Comparison of ENCODE assay signal across 32 cellular contexts in the genomic region with DNA sequence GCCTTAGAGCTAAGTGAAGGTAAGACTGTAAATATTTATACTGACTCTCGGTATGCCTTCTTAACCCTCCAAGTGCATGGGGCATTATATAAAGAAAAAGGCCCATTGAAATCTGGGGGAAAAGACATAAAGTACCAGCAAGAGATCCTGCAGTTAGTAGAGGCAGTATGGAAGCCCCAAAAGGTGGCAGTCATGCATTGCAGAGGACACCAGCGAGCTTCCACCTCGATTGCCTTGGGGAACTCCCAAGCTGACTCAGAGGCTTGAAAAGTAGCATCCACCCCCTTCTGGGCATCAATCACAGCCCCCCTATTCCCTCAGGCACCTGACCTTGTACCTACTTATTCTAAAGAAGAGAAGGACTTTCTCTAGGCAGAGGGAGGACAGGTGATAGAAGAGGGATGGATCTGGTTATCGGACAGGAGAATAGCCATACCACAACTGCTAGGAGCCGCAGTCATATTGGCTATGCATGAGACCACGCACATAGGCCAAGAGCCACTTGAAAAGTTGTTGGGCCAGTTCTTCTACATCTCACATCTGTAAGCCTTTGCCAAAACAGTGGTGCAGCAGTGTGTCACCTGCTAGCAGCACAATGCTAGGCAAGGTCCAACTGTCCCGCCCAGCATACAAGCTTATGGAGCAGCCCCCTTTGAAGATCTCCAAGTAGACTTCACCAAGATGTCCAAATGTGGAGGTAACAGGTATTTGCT. TPM values are rescaled to one million over a fixed set of nuclear protein-coding genes. Genes with fewer than 3 reads are reported as not detected.
DNase-seq lines count a peak whose midpoint lies in the region; FAIRE-seq and TF ChIP-seq lines count a peak whose summit lies in the region.
"Had no signal": no experiment of that assay in that cellular context is flagged by ENCODE, and none has a peak within 500 bp of the region (broad histone marks: within the 10 kb centered on the region; RNA-seq: fewer than 3 reads in every experiment).

No MANE protein-coding gene starts in this region.

- no peak overlapping the region for H3K4ac ChIP-seq in H1 (replicated peaks; ENCODE audit: insufficient read length, low read depth, low read length)

- CTCF ChIA-PET in H1 (lab: Charles Lee; ENCODE audit: partially characterized antibody), result interaction anchor here (0.7 to 13.5 kb wide), 7 partner anchors 9 to 246 kb away, joined by 3 to 79 read pairs (median 6); no protein-coding TSS in a partner anchor

- H4K91ac ChIP-seq in H1 (replicated peaks; ENCODE audit: insufficient read length, low read length), result no peak overlapping the region

- H2BK5ac ChIP-seq in H1 (ENCODE audit: low read depth, low read length), result no peak overlapping the region

- no peaks in the 10 kb centered on the region for H3K36me3 ChIP-seq in H1 (ENCODE audit: control insufficient read depth in 2 of 4, insufficient read depth in 4 of 4, low read length in 3 of 4)
- no peaks in the 10 kb centered on the region for H3K36me3 ChIP-seq in thyroid gland
- H3K36me3 ChIP-seq: lower lobe of right lung had no signal

- peak; percentile 48 for DNase-seq in NCI-H2196 (lab: John Stamatoyannopoulos, UW; ENCODE audit: unreplicated experiment)
- DNase-seq in NCI-H2196 treated with DMSO at 0.1 percent for 48 hours (lab: John Stamatoyannopoulos, UW; ENCODE audit: unreplicated experiment), result no peak
- DNase-seq in stimulated activated CD4-positive, alpha-beta T cell treated with anti-CD3 and anti-CD28 coated beads, Interleukin-15, amount 100 ng/mL, for 24 hours, result peak; percentile 36
- DNase-seq in stimulated activated CD4-positive, alpha-beta T cell treated with anti-CD3 and anti-CD28 coated beads, Interleukin-4, amount 100 ng/mL, for 1 hour, result no peak
- no peak for DNase-seq in H1 (ENCODE audit: low read depth in 1 of 2, low spot score in 2 of 2)
- DNase-seq in thyroid gland, result peak; percentile 53 to 63
- DNase-seq in NCI-H1417 treated with DMSO at 0.1 percent for 48 hours (lab: John Stamatoyannopoulos, UW), result no peak
- no peak for DNase-seq in mesenteric fat pad (ENCODE audit: low spot score)
- DNase-seq: activated CD8-positive, alpha-beta memory T cell treated with anti-CD3 and anti-CD28 coated beads, Interleukin-2, amount 50 U/mL, for 4 hours; body of pancreas; CD4-positive, alpha-beta memory T cell; glutamatergic neuron; GM23248; lower lobe of right lung; MM.1S; mucosa of descending colon; NCI-H2029 treated with DMSO at 0.1 percent for 48 hours; NCI-H446 treated with DMSO at 0.1 percent for 48 hours; retina; Right ventricle myocardium superior; small intestine; T-helper 2 cell; testis had no signal

- no peaks in the 10 kb centered on the region for H4K20me1 ChIP-seq in H1 (replicated peaks in 1 of 2; ENCODE audit: control insufficient read depth in 1 of 2, insufficient read depth in 2 of 2, low read length in 2 of 2)

- H3K27ac ChIP-seq in H1 (ENCODE audit: low read depth, low read length), result no peak overlapping the region
- no peak overlapping the region for H3K27ac ChIP-seq in thyroid gland
- H3K27ac ChIP-seq: body of pancreas, GM23248, KMS-11, lower lobe of right lung, testis had no signal

- no peak overlapping the region for H4K5ac ChIP-seq in H1 (ENCODE audit: insufficient read length, low read depth, low read length)

- H3K27me3 ChIP-seq in H1 (replicated peaks in 1 of 4; ENCODE audit: control insufficient read depth in 3 of 4, extremely low read depth in 1 of 4, insufficient read depth in 3 of 4, low read length in 3 of 4) (no peaks in the 10 kb centered on the region), thyroid gland (no peaks in the 10 kb centered on the region)
- H3K27me3 ChIP-seq: body of pancreas, testis had no signal

- no peak overlapping the region for H3K4me2 ChIP-seq in H1 (ENCODE audit: insufficient read depth in 1 of 2, low read depth in 2 of 2, low read length in 2 of 2)
- H3K4me2 ChIP-seq: KMS-11 had no signal

- TF ChIP-seq POLR2A in H1 (IDR thresholded peaks at IDR 0.05; ENCODE audit: control extremely low read depth in 1 of 2, low read depth in 2 of 2, low read length in 2 of 2) (no peak), thyroid gland (IDR thresholded peaks at IDR 0.05) (no peak)

- no peak overlapping the region for H4K8ac ChIP-seq in H1 (ENCODE audit: extremely low read depth, insufficient read depth, low read length)

- no peak overlapping the region for H3K14ac ChIP-seq in H1 (ENCODE audit: insufficient read length)

- no peaks in the 10 kb centered on the region for H3K79me2 ChIP-seq in H1 (ENCODE audit: control insufficient read depth in 1 of 2, insufficient read depth in 2 of 2, low read length in 2 of 2)

- no peak overlapping the region for H3K56ac ChIP-seq in H1 (replicated peaks; ENCODE audit: insufficient read length, low read depth, low read length)

- no peak overlapping the region for H2BK15ac ChIP-seq in H1 (ENCODE audit: low read length)

- WGBS in H1 (ENCODE audit: extremely low coverage in 1 of 2, insufficient coverage in 1 of 2, insufficient read length in 1 of 2, insufficient replicate concordance in 2 of 2, low coverage in 1 of 2, low lambda C conversion rate in 2 of 2, missing lambda C conversion rate in 1 of 2), 2 experiments, result 84% methylated on average over 7 of the region's 7 CpGs; no CpG with 5 or more reads in 1 of the 2 experiments
- 47 to 50% methylated on average over 7 of the region's 7 CpGs for WGBS in thyroid gland, 2 donors

- no peak overlapping the region for H2AFZ ChIP-seq in H1 (ENCODE audit: low read length)
- H2AFZ ChIP-seq: GM23248 had no signal

- H3K23me2 ChIP-seq in H1 (ENCODE audit: low read depth, low read length), result no peaks in the 10 kb centered on the region

- H3K23ac ChIP-seq in H1 (ENCODE audit: insufficient read length), result no peak overlapping the region

- no peak overlapping the region for H2BK120ac ChIP-seq in H1 (replicated peaks; ENCODE audit: low read depth, low read length)

- H3K4me1 ChIP-seq in H1 (replicated peaks in 1 of 4; ENCODE audit: control insufficient read depth in 3 of 4, insufficient read depth in 4 of 4, low read length in 3 of 4) (no peaks in the 10 kb centered on the region; a peak in 1 of 7 replicates), thyroid gland (no peaks in the 10 kb centered on the region)

- TF ChIP-seq CTCF in H1 (IDR thresholded peaks at IDR 0.05; ENCODE audit: control extremely low read depth in 1 of 3, insufficient read depth in 1 of 3, low read depth in 1 of 3, low read length in 3 of 3) (no peak), thyroid gland (IDR thresholded peaks at IDR 0.05) (peak in 2 of 6 experiments; percentile 5 to 9)

- intact Hi-C loops in thyroid gland (cut with DNase I), result no loop called here

- H2BK12ac ChIP-seq in H1 (ENCODE audit: low read depth, low read length), result no peak overlapping the region

- no peak overlapping the region for H3K18ac ChIP-seq in H1 (ENCODE audit: extremely low read depth, low read length)

- no peak for TF ChIP-seq EP300 in H1 (IDR thresholded peaks at IDR 0.05; ENCODE audit: borderline replicate concordance in 1 of 2, low read depth in 2 of 2, low read length in 2 of 2)

- H2AK5ac ChIP-seq in H1 (ENCODE audit: low read depth, low read length), result no peak overlapping the region

- TF ChIP-seq RAD21 in H1 (IDR thresholded peaks at IDR 0.05 in 1 of 2, conservative IDR thresholded peaks at IDR 0.05 in 1 of 2; ENCODE audit: low read depth in 2 of 2, low read length in 2 of 2), result peak; percentile 4 to 10; a peak in 1 of 4 replicates

- H3K79me1 ChIP-seq in H1 (ENCODE audit: low read depth, low read length), result no peaks in the 10 kb centered on the region

- H3K4me3 ChIP-seq in H1 (ENCODE audit: extremely low read depth in 1 of 4, insufficient read depth in 2 of 4, low read depth in 3 of 4, low read length in 4 of 4) (no peak overlapping the region), thyroid gland (replicated peaks in 1 of 3) (no peak overlapping the region)
- H3K4me3 ChIP-seq: body of pancreas, GM23248, lower lobe of right lung, mucosa of descending colon, testis had no signal

- no peak overlapping the region for H3K9ac ChIP-seq in H1 (replicated peaks in 1 of 4; ENCODE audit: extremely low read depth in 1 of 4, low read depth in 3 of 4, low read length in 3 of 4)
- H3K9ac ChIP-seq: GM23248, KMS-11 had no signal

- H3K9me3 ChIP-seq in H1 (ENCODE audit: insufficient read depth in 2 of 2, low read depth in 1 of 2, low read length in 1 of 2) (peaks cover 18 to 19% of the 10 kb centered on the region in 2 experiments), thyroid gland (no peaks in the 10 kb centered on the region)
- H3K9me3 ChIP-seq: testis had no signal

- no peak for FAIRE-seq in H1 (lab: Jason Lieb, UNC)
- FAIRE-seq: endothelial cell of umbilical vein, small intestine, urothelium cell line had no signal

- POLR2A ChIA-PET in H1 (lab: Charles Lee; ENCODE audit: partially characterized antibody), result no interaction called here

- H2BK20ac ChIP-seq in H1 (ENCODE audit: low read length), result no peak overlapping the region

RNA-seq across cellular contexts. Expression of gene PLA2G2F, which starts 19.4 kb away (rescaled TPM):
- total RNA-seq in H1 (2021; fragmentation: NEBNext Ultra II Directional; extraction: Animal tissue kit (Norgen Biotek cat#: 25700)), result not detected in 2 replicates
- polyA plus RNA-seq in H1 (2011; rRNA removed), result not detected in 2 replicates
- not detected for polyA plus RNA-seq in H1 (2011; cell fraction: cytosol; rRNA removed)
- polyA plus RNA-seq in H1 (2011; cell fraction: nucleus; rRNA removed), result not detected
- not detected in 4 replicates for polyA plus RNA-seq in H1 (2012, experiment 1 of 2)
- not detected for polyA plus RNA-seq in H1 (2012, experiment 2 of 2)
- not detected for polyA plus RNA-seq in H1 (2013, experiment 1 of 2)
- polyA plus RNA-seq in H1 (2013, experiment 2 of 2), result not detected
- polyA minus RNA-seq in H1 (2011; rRNA and poly(A)+ RNA removed), result not detected in 2 replicates
- not detected for polyA minus RNA-seq in H1 (2011; cell fraction: cytosol; rRNA and poly(A)+ RNA removed)
- not detected for polyA minus RNA-seq in H1 (2011; cell fraction: nucleus; rRNA and poly(A)+ RNA removed)
- total RNA-seq in thyroid gland (not detected), mesenteric fat pad (not detected)
- total RNA-seq: A172; activated T-helper 17 cell treated with anti-CD3 and anti-CD28 coated beads, Interleukin-2, amount 50 U/mL, for 72 hours; body of pancreas; CD4-positive, alpha-beta memory T cell; cerebellum; endothelial cell of umbilical vein; GM23248; lower lobe of right lung; natural killer cell treated with Interleukin-12 subunit alpha and Interleukin-12 subunit beta and Interleukin-15 and Interleukin-18, amount 100 ng/mL, for 72 hours; osteocyte; Right ventricle myocardium superior; testis had no signal
- polyA plus RNA-seq: CD4-positive, alpha-beta memory T cell; endothelial cell of umbilical vein; GM23248 had no signal

RNA-seq across cellular contexts. Expression of gene UBXN10, which starts 27.4 kb away (rescaled TPM):
- total RNA-seq in H1 (2021; fragmentation: NEBNext Ultra II Directional; extraction: Animal tissue kit (Norgen Biotek cat#: 25700)), result 0.43 and 0.44 TPM in 2 replicates
- 0.50 and 0.68 TPM in 2 replicates for polyA plus RNA-seq in H1 (2011; rRNA removed)
- 0.67 TPM for polyA plus RNA-seq in H1 (2011; cell fraction: cytosol; rRNA removed)
- polyA plus RNA-seq in H1 (2011; cell fraction: nucleus; rRNA removed), result 0.48 TPM
- 0.48 to 0.86 TPM (median 0.74 TPM) in 4 replicates for polyA plus RNA-seq in H1 (2012, experiment 1 of 2)
- polyA plus RNA-seq in H1 (2012, experiment 2 of 2), result 0.20 TPM
- 0.36 TPM for polyA plus RNA-seq in H1 (2013, experiment 1 of 2)
- polyA plus RNA-seq in H1 (2013, experiment 2 of 2), result 0.40 TPM
- polyA minus RNA-seq in H1 (2011; rRNA and poly(A)+ RNA removed), result 1.3 and 1.5 TPM in 2 replicates
- polyA minus RNA-seq in H1 (2011; cell fraction: cytosol; rRNA and poly(A)+ RNA removed), result 0.22 TPM
- 1.2 TPM for polyA minus RNA-seq in H1 (2011; cell fraction: nucleus; rRNA and poly(A)+ RNA removed)
- total RNA-seq in thyroid gland (10 to 100 TPM in 1 of 4 donors, 1 to 10 TPM in 3; 4.8 to 10.9 (median 6.4) TPM), mesenteric fat pad (0.29 TPM)
- total RNA-seq: A172, endothelial cell of umbilical vein, osteocyte had no signal
- polyA plus RNA-seq: endothelial cell of umbilical vein, GM23248 had no signal

RNA-seq across cellular contexts. Expression of gene PLA2G2C, which starts 27.8 kb away (rescaled TPM):
- not detected in 2 replicates for total RNA-seq in H1 (2021; fragmentation: NEBNext Ultra II Directional; extraction: Animal tissue kit (Norgen Biotek cat#: 25700))
- polyA plus RNA-seq in H1 (2011; rRNA removed), result not detected in 2 replicates
- polyA plus RNA-seq in H1 (2011; cell fraction: cytosol; rRNA removed), result not detected
- not detected for polyA plus RNA-seq in H1 (2011; cell fraction: nucleus; rRNA removed)
- not detected in 4 replicates for polyA plus RNA-seq in H1 (2012, experiment 1 of 2)
- polyA plus RNA-seq in H1 (2012, experiment 2 of 2), result not detected
- polyA plus RNA-seq in H1 (2013, experiment 1 of 2), result not detected
- polyA plus RNA-seq in H1 (2013, experiment 2 of 2), result not detected
- not detected in 2 replicates for polyA minus RNA-seq in H1 (2011; rRNA and poly(A)+ RNA removed)
- not detected for polyA minus RNA-seq in H1 (2011; cell fraction: cytosol; rRNA and poly(A)+ RNA removed)
- polyA minus RNA-seq in H1 (2011; cell fraction: nucleus; rRNA and poly(A)+ RNA removed), result not detected
- total RNA-seq in thyroid gland, result not detected
- total RNA-seq in mesenteric fat pad, result 0.74 TPM
- total RNA-seq: A172; body of pancreas; CD4-positive, alpha-beta memory T cell; cerebellum; endothelial cell of umbilical vein; GM23248; kidney epithelial cell; lower lobe of right lung; osteocyte; Right ventricle myocardium superior had no signal
- polyA plus RNA-seq: CD4-positive, alpha-beta memory T cell; endothelial cell of umbilical vein; GM23248 had no signal

RNA-seq across cellular contexts. Expression of gene PLA2G2D, which starts 39.2 kb away (rescaled TPM):
- total RNA-seq in H1 (2021; fragmentation: NEBNext Ultra II Directional; extraction: Animal tissue kit (Norgen Biotek cat#: 25700)), result not detected in 2 replicates
- polyA plus RNA-seq in H1 (2011; rRNA removed), result not detected in 2 replicates
- not detected for polyA plus RNA-seq in H1 (2011; cell fraction: cytosol; rRNA removed)
- not detected for polyA plus RNA-seq in H1 (2011; cell fraction: nucleus; rRNA removed)
- polyA plus RNA-seq in H1 (2012, experiment 1 of 2), result not detected in 4 replicates
- not detected for polyA plus RNA-seq in H1 (2012, experiment 2 of 2)
- polyA plus RNA-seq in H1 (2013, experiment 1 of 2), result not detected
- polyA plus RNA-seq in H1 (2013, experiment 2 of 2), result not detected
- not detected in 2 replicates for polyA minus RNA-seq in H1 (2011; rRNA and poly(A)+ RNA removed)
- not detected for polyA minus RNA-seq in H1 (2011; cell fraction: cytosol; rRNA and poly(A)+ RNA removed)
- polyA minus RNA-seq in H1 (2011; cell fraction: nucleus; rRNA and poly(A)+ RNA removed), result not detected
- total RNA-seq in thyroid gland, result not detected
- not detected for total RNA-seq in mesenteric fat pad
- total RNA-seq: A172; activated T-helper 17 cell treated with anti-CD3 and anti-CD28 coated beads, Interleukin-2, amount 50 U/mL, for 72 hours; body of pancreas; CD4-positive, alpha-beta memory T cell; cerebellum; endothelial cell of umbilical vein; GM23248; kidney epithelial cell; natural killer cell treated with Interleukin-12 subunit alpha and Interleukin-12 subunit beta and Interleukin-15 and Interleukin-18, amount 100 ng/mL, for 72 hours; osteocyte; Right ventricle myocardium superior had no signal
- polyA plus RNA-seq: endothelial cell of umbilical vein, GM23248 had no signal

Comparison
In these comparisons a context has a peak if more than half of its experiments do, and no peak if none do; other contexts are left out.
1. DNase-seq: peak in NCI-H2196 (single experiment), stimulated activated CD4-positive, alpha-beta T cell treated with anti-CD3 and anti-CD28 coated beads, Interleukin-15, amount 100 ng/mL, for 24 hours (single experiment) and thyroid gland (2 of 2); none in NCI-H2196 treated with DMSO at 0.1 percent for 48 hours (single experiment), stimulated activated CD4-positive, alpha-beta T cell treated with anti-CD3 and anti-CD28 coated beads, Interleukin-4, amount 100 ng/mL, for 1 hour (single experiment), H1 (0 of 2), NCI-H1417 treated with DMSO at 0.1 percent for 48 hours (single experiment) and mesenteric fat pad (single experiment).